Comparison of ENCODE assay signal across 9 cellular contexts in genomic region chr12:56162468-56163290, GRCh38. TPM values are rescaled to one million over a fixed set of nuclear protein-coding genes. Genes with fewer than 3 reads are reported as not detected.
DNase-seq lines count a peak whose midpoint lies in the region; ATAC-seq and TF ChIP-seq lines count a peak whose summit lies in the region.
"Had no signal": no experiment of that assay in that cellular context is flagged by ENCODE, and none has a peak within 500 bp of the region (broad histone marks: within the 10 kb centered on the region; RNA-seq: fewer than 3 reads in every experiment).

No MANE protein-coding gene starts in this region.

- no peak for ATAC-seq in RWPE2 (ENCODE audit: low read depth)
- ATAC-seq in gastrocnemius medialis: no peak
- no peak for ATAC-seq in left lobe of liver
- no peak for ATAC-seq in HG02981 (IDR thresholded peaks at IDR 0.05; ENCODE audit: unreplicated experiment)

- H3K4me3 ChIP-seq in RWPE2 (ENCODE audit: severe bottlenecking) (no peak overlapping the region), esophagus muscularis mucosa (peak overlapping the region in 3 of 4 donors; percentile 66 to 94 (median 77)), gastrocnemius medialis (no peak overlapping the region)

- in situ Hi-C loops in gastrocnemius medialis (cut with MboI; ENCODE audit: low sequenced_read_pairs in 4 of 4): no loop called here

- intact Hi-C loops in esophagus muscularis mucosa (cut with DNase I) (no loop called here), gastrocnemius medialis (cut with DNase I; ENCODE audit: low total_unique reads) (no loop called here)

- no peak for TF ChIP-seq POLR2A in esophagus muscularis mucosa (IDR thresholded peaks at IDR 0.05; ENCODE audit: low read depth)
- TF ChIP-seq POLR2A in gastrocnemius medialis (IDR thresholded peaks at IDR 0.05): no peak

- 34% methylated on average over 11 of the region's 11 CpGs for WGBS in esophagus muscularis mucosa

- no peaks in the 10 kb centered on the region for H3K27me3 ChIP-seq in RWPE2 (ENCODE audit: insufficient read depth, poor library complexity, severe bottlenecking)
- H3K27me3 ChIP-seq in esophagus muscularis mucosa: no peaks in the 10 kb centered on the region
- H3K27me3 ChIP-seq in gastrocnemius medialis: no peaks in the 10 kb centered on the region

- DNase-seq in NCI-H82 (lab: John Stamatoyannopoulos, UW) (peak; percentile 47), NCI-H82 treated with DMSO at 0.1 percent for 48 hours (lab: John Stamatoyannopoulos, UW; ENCODE audit: unreplicated experiment) (no peak), RWPE2 (ENCODE audit: low spot score) (no peak), esophagus muscularis mucosa (ENCODE audit: extremely low spot score) (no peak), gastrocnemius medialis (no peak), OCI-M1 (lab: John Stamatoyannopoulos, UW) (no peak), left lobe of liver (ENCODE audit: low spot score) (no peak)
- DNase-seq: activated CD4-positive, CD25-positive, alpha-beta regulatory T cell treated with anti-CD3 and anti-CD28 coated beads, Interleukin-2, amount 50 U/mL, for 72 hours had no signal

- peaks cover 89% of the 10 kb centered on the region for H3K36me3 ChIP-seq in RWPE2 (ENCODE audit: low read depth)
- peaks cover 55 to 84% (median 83%) of the 10 kb centered on the region in 4 donors for H3K36me3 ChIP-seq in esophagus muscularis mucosa
- H3K36me3 ChIP-seq in gastrocnemius medialis: peaks cover 0 to 84% of the 10 kb centered on the region in 2 donors

- H3K27ac ChIP-seq in RWPE2 (ENCODE audit: poor library complexity, severe bottlenecking): peak overlapping the region; percentile 87
- H3K27ac ChIP-seq in esophagus muscularis mucosa (replicated peaks in 1 of 4): peak overlapping the region; percentile 93 to 98 (median 96)
- H3K27ac ChIP-seq in gastrocnemius medialis: peak overlapping the region; percentile 23 to 97 (median 91)

- H3K4me1 ChIP-seq in RWPE2 (ENCODE audit: insufficient read depth, poor library complexity, severe bottlenecking) (peaks cover 4% of the 10 kb centered on the region), esophagus muscularis mucosa (peaks cover 25 to 59% (median 57%) of the 10 kb centered on the region in 4 donors), gastrocnemius medialis (peaks cover 28 to 33% of the 10 kb centered on the region in 2 donors)

- TF ChIP-seq CTCF in RWPE2 (IDR thresholded peaks at IDR 0.05; ENCODE audit: poor library complexity, severe bottlenecking) (no peak), esophagus muscularis mucosa (IDR thresholded peaks at IDR 0.05) (no peak), gastrocnemius medialis (IDR thresholded peaks at IDR 0.05 in 4 of 5, conservative IDR thresholded peaks at IDR 0.05 in 1 of 5) (no peak)

- H3K9me3 ChIP-seq in RWPE2 (ENCODE audit: severe bottlenecking) (no peaks in the 10 kb centered on the region), esophagus muscularis mucosa (no peaks in the 10 kb centered on the region), gastrocnemius medialis (no peaks in the 10 kb centered on the region)

- TF ChIP-seq EP300 in esophagus muscularis mucosa (IDR thresholded peaks at IDR 0.05): no peak

RNA-seq across cellular contexts. Expression of gene MYL6, which starts 4.5 kb away (rescaled TPM):
- 1,000 to 10,000 TPM; 5,145 to 8,531 (median 5,986) TPM for total RNA-seq in esophagus muscularis mucosa
- total RNA-seq in gastrocnemius medialis: 100 to 1,000 TPM; 159 to 324 (median 202) TPM
- total RNA-seq in left lobe of liver: 376 TPM

RNA-seq across cellular contexts. Expression of gene MYL6B, which starts 10.3 kb away (rescaled TPM):
- total RNA-seq in esophagus muscularis mucosa (10 to 100 TPM; 28.5 to 39.4 (median 33.6) TPM), gastrocnemius medialis (100 to 1,000 TPM; 159 to 334 (median 198) TPM), left lobe of liver (6.5 TPM)

RNA-seq across cellular contexts. Expression of gene SMARCC2, which starts 26.6 kb away (rescaled TPM):
- total RNA-seq in esophagus muscularis mucosa (100 to 1,000 TPM in 2 of 4 donors, 10 to 100 TPM in 2; 62.1 to 111 (median 94.3) TPM), gastrocnemius medialis (10 to 100 TPM; 34.1 to 56.9 (median 49.4) TPM), left lobe of liver (27.6 TPM)

RNA-seq across cellular contexts. Expression of gene ESYT1, which starts 34.6 kb away (rescaled TPM):
- total RNA-seq in esophagus muscularis mucosa: 100 to 1,000 TPM; 151 to 245 (median 214) TPM
- total RNA-seq in gastrocnemius medialis: 10 to 100 TPM; 45.9 to 77.7 (median 62.1) TPM
- total RNA-seq in left lobe of liver: 62.2 TPM

RNA-seq across cellular contexts. Expression of gene ZC3H10, which starts 44.6 kb away (rescaled TPM):
- total RNA-seq in esophagus muscularis mucosa (1 to 10 TPM; 5.0 to 7.9 (median 6.6) TPM), gastrocnemius medialis (1 to 10 TPM; 3.1 to 9.1 (median 3.7) TPM), left lobe of liver (4.6 TPM)

Comparison
In these comparisons a context has a peak if more than half of its experiments do, and no peak if none do; other contexts are left out.
1. H3K4me3 ChIP-seq: peak in esophagus muscularis mucosa (3 of 4); none in RWPE2 (single experiment) and gastrocnemius medialis (0 of 4).
2. RNA of gene MYL6, which starts 4.5 kb away (total RNA-seq): 5,145 to 8,531 TPM in esophagus muscularis mucosa; 376 TPM in left lobe of liver (single experiment) and 159 to 324 TPM in gastrocnemius medialis; every median in the first group is over 10 times any median in the second.
3. Peak in every context shown above with its lines, with median percentiles within 50 percentile points of each other: H3K27ac ChIP-seq.